23 cellular contexts compared by ENCODE assay signal in genomic region chr12:128643106-128643651, GRCh38.
"Had no signal": no experiment of that assay in that cellular context is flagged by ENCODE, and none has a peak within 500 bp of the region (broad histone marks: within the 10 kb centered on the region; RNA-seq: fewer than 3 reads in every experiment).

No MANE protein-coding gene starts in this region.

- H3K9me3 ChIP-seq: adrenal gland, ascending aorta, esophagus muscularis mucosa, lower lobe of right lung, uterus had no signal

- H3K4me1 ChIP-seq: adrenal gland, ascending aorta, lower lobe of right lung, uterus had no signal

- H3K4me3 Mint-ChIP-seq: activated naive CD8-positive, alpha-beta T cell; activated T-cell treated with anti-CD3 and anti-CD28 coated beads, Interleukin-2, amount 50 U/mL, for 4 hours; central memory CD8-positive, alpha-beta T cell; naive B cell; neural crest cell; stimulated activated naive B cell treated with anti-CD40 and anti-IgM and Interleukin-4, amounts not matched to agents 10 μg/mL and 1 μg/mL and 100 μg/mL, for 72 hours; T-helper 2 cell treated with Interferon-gamma antibody and Interleukin-4, amounts not matched to agents 5 μg/mL and 100 μg/mL, for 36 hours had no signal

- DNase-seq: activated CD4-positive, alpha-beta T cell treated with anti-CD3 and anti-CD28 coated beads, Interleukin-2, amount 50 U/mL, for 4 hours; activated CD8-positive, alpha-beta memory T cell treated with anti-CD3 and anti-CD28 coated beads, Interleukin-2, amount 50 U/mL, for 48 hours; activated naive CD4-positive, alpha-beta T cell; activated T-cell treated with anti-CD3 and anti-CD28 coated beads, Interleukin-2, amount 50 U/mL, for 4 hours; adrenal gland; kidney; lower lobe of right lung; mesendoderm; naive B cell; small intestine; stimulated activated CD4-positive, alpha-beta T cell treated with anti-CD3 and anti-CD28 coated beads, Interleukin-15, amount 100 ng/mL, for 24 hours; stimulated activated naive B cell treated with anti-CD40 and anti-IgM and Interleukin-4, amounts not matched to agents 10 μg/mL and 1 μg/mL and 100 μg/mL, for 72 hours; trophoblast cell had no signal

- H3K4me3 ChIP-seq: adrenal gland, ascending aorta, coronary artery, esophagus muscularis mucosa, lower lobe of right lung, uterus had no signal

- H3K27ac Mint-ChIP-seq: activated naive CD8-positive, alpha-beta T cell; activated T-helper 2 cell treated with anti-CD3 and anti-CD28 coated beads, Interferon-gamma antibody, Interleukin-2, Interleukin-4, amounts not matched to agents 10 μg/mL and 5 μg/mL and 100 μg/mL, durations not matched to agents 14 hours and 24 hours and 36 hours; stimulated activated naive B cell treated with anti-CD40 and anti-IgM and Interleukin-4, amounts not matched to agents 10 μg/mL and 1 μg/mL and 100 μg/mL, for 72 hours; T-helper 2 cell treated with Interferon-gamma antibody and Interleukin-4, amounts not matched to agents 5 μg/mL and 100 μg/mL, for 36 hours had no signal

- H3K27me3 ChIP-seq: adrenal gland, ascending aorta, esophagus muscularis mucosa, uterus had no signal

- H3K36me3 ChIP-seq: adrenal gland, ascending aorta, esophagus muscularis mucosa, lower lobe of right lung, uterus had no signal

- H3K27ac ChIP-seq: adrenal gland, ascending aorta, coronary artery, lower lobe of right lung, uterus had no signal

- H3K4me1 Mint-ChIP-seq: neural crest cell; stimulated activated naive B cell treated with anti-CD40 and anti-IgM and Interleukin-4, amounts not matched to agents 10 μg/mL and 1 μg/mL and 100 μg/mL, for 72 hours had no signal

- ATAC-seq: activated T-cell treated with anti-CD3 and anti-CD28 coated beads, Interleukin-2, amount 50 U/mL, for 4 hours; lower lobe of right lung; sciatic nerve; stimulated activated naive B cell treated with anti-CD40 and anti-IgM and Interleukin-4, amounts not matched to agents 10 μg/mL and 1 μg/mL and 100 μg/mL, for 72 hours had no signal

- H3K36me3 Mint-ChIP-seq: activated naive CD8-positive, alpha-beta T cell; stimulated activated naive B cell treated with anti-CD40 and anti-IgM and Interleukin-4, amounts not matched to agents 10 μg/mL and 1 μg/mL and 100 μg/mL, for 72 hours had no signal

- H3K27me3 Mint-ChIP-seq: activated naive CD8-positive, alpha-beta T cell; central memory CD8-positive, alpha-beta T cell had no signal
